1 cellular context compared by ENCODE assay signal in the genomic region with DNA sequence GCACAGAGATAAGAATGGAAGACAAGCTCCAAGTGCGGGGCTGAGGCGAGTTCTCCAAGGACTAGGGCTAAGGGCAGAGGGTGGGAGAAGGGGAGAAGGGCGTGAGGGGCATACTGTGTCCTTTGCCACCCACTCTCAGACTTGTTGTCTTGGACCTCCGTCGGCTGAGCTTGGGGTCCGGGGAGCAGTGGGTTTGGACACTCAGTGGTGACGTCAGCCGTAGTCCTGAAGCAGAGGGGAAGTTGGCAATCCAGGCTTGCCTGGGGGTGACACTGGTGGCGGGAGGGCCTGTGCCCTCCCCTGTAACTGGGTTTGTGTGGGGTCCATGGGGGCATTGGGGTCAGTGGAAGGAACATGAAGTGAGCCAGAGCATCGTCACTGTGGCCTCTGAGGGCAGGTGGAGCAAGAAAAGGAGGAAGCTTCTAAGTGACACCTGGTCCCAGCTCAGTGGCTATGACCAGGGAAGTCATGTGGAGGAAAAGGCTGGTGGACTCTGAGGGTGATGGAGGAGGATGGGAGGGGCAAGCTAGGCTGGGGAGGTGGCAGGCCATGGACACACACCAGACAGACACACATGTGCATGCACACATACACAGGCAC.
TF ChIP-seq lines count a peak whose summit lies in the region.

No MANE protein-coding gene starts in this region.

TF ChIP-seq in WTC11, 78 proteins besides CTCF, POLR2A, EP300 and RAD21 (continued from another document):
- TF ChIP-seq ARID4B (CRISPR knock-in tag; IDR thresholded peaks at IDR 0.05; ENCODE audit: borderline replicate concordance) (no peak), ZNF232 (CRISPR knock-in tag; IDR thresholded peaks at IDR 0.05) (no peak), ZNF263 (CRISPR knock-in tag; IDR thresholded peaks at IDR 0.05; ENCODE audit: low read depth) (no peak), NFE2L1 (CRISPR knock-in tag; IDR thresholded peaks at IDR 0.05) (no peak), FOXK1 (CRISPR knock-in tag; IDR thresholded peaks at IDR 0.05) (no peak)
